ENCODE assay signal across 1 cellular context in genomic region chr20:23143098-23143497, GRCh38.
TF ChIP-seq lines count a peak whose summit lies in the region.

No MANE protein-coding gene starts in this region.

TF ChIP-seq in SK-N-SH, 30 proteins besides CTCF, POLR2A, EP300 and RAD21 (continued from another document):
- TF ChIP-seq, protein P1, sequence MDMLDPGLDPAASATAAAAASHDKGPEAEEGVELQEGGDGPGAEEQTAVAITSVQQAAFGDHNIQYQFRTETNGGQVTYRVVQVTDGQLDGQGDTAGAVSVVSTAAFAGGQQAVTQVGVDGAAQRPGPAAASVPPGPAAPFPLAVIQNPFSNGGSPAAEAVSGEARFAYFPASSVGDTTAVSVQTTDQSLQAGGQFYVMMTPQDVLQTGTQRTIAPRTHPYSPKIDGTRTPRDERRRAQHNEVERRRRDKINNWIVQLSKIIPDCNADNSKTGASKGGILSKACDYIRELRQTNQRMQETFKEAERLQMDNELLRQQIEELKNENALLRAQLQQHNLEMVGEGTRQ (IDR thresholded peaks at IDR 0.05; ENCODE audit: borderline replicate concordance, low read depth, low read length), result no peak
- TF ChIP-seq REST (IDR thresholded peaks at IDR 0.05; ENCODE audit: low read depth, low read length), result no peak
- no peak for TF ChIP-seq TEAD4 (IDR thresholded peaks at IDR 0.05; ENCODE audit: borderline replicate concordance, insufficient read depth)
- TF ChIP-seq GATA2 (CRISPR knock-in tag; IDR thresholded peaks at IDR 0.05), result no peak
- no peak for TF ChIP-seq FOXM1 (IDR thresholded peaks at IDR 0.05; ENCODE audit: low read depth)
- TF ChIP-seq TAF1 (IDR thresholded peaks at IDR 0.05; ENCODE audit: borderline replicate concordance, low read depth, low read length), result no peak
TF ChIP-seq in SK-N-SH: peak in this region for 6.
